In genomic region chr15:78322724-78323395, GRCh38 we compare ENCODE assay signal across 17 cellular contexts. TPM values are rescaled to one million over a fixed set of nuclear protein-coding genes. Genes with fewer than 3 reads are reported as not detected.
DNase-seq lines count a peak whose midpoint lies in the region; ATAC-seq and TF ChIP-seq lines count a peak whose summit lies in the region.
"Had no signal": no experiment of that assay in that cellular context is flagged by ENCODE, and none has a peak within 500 bp of the region (broad histone marks: within the 10 kb centered on the region; RNA-seq: fewer than 3 reads in every experiment).

No MANE protein-coding gene starts in this region.

- H3K79me1 ChIP-seq in IMR-90 (ENCODE audit: low read depth in 1 of 2, low read length in 2 of 2), result no peaks in the 10 kb centered on the region

- TF ChIP-seq EP300 in upper lobe of left lung (IDR thresholded peaks at IDR 0.05), result no peak

- H2BK20ac ChIP-seq in IMR-90 (ENCODE audit: low read depth, low read length), result no peak overlapping the region

- H3K9me3 ChIP-seq in IMR-90 (ENCODE audit: control insufficient read depth, insufficient read depth, low read length), result no peaks in the 10 kb centered on the region
- no peaks in the 10 kb centered on the region for H3K9me3 ChIP-seq in mesodermal cell (ENCODE audit: control insufficient read depth, low read length)
- no peaks in the 10 kb centered on the region for H3K9me3 ChIP-seq in upper lobe of left lung
- no peaks in the 10 kb centered on the region for H3K9me3 ChIP-seq in vagina
- H3K9me3 ChIP-seq: psoas muscle had no signal

- H2BK5ac ChIP-seq in IMR-90 (ENCODE audit: low read depth, low read length, poor library complexity, severe bottlenecking), result no peak overlapping the region

- BruUV-seq in IMR-90 (replicated peaks; lab: Mats Ljungman, UMichigan), result no TSS peak

- intact Hi-C loops in IMR-90 (cut with micrococcal nuclease), result no loop called here
- intact Hi-C loops in vagina (cut with DNase I), result no loop called here

- TF ChIP-seq POLR2A in IMR-90 (IDR thresholded peaks at IDR 0.05; ENCODE audit: low read depth, low read length) (no peak), upper lobe of left lung (IDR thresholded peaks at IDR 0.05) (no peak), vagina (IDR thresholded peaks at IDR 0.05) (no peak)

- H2AFZ ChIP-seq in IMR-90 (replicated peaks; ENCODE audit: low read length, poor library complexity), result peak overlapping the region; percentile 87

- no peak overlapping the region; the same call in 1 of the 2 replicates for H4K91ac ChIP-seq in IMR-90 (ENCODE audit: insufficient read depth, low read depth, low read length)

- no peak overlapping the region for H2AK9ac ChIP-seq in IMR-90 (replicated peaks; ENCODE audit: low read depth, low read length, poor library complexity)

- no peak overlapping the region for H2AK5ac ChIP-seq in IMR-90 (ENCODE audit: low read depth, low read length)

- no peaks in the 10 kb centered on the region for H4K20me1 ChIP-seq in IMR-90 (ENCODE audit: insufficient read depth, low read length)

- no peak overlapping the region for H3K27ac ChIP-seq in IMR-90 (ENCODE audit: insufficient read depth, low read length)
- peak overlapping the region; percentile 53 for H3K27ac ChIP-seq in mesodermal cell (ENCODE audit: low read depth, low read length, severe bottlenecking)
- peak overlapping the region; percentile 45 to 84 (median 54) for H3K27ac ChIP-seq in upper lobe of left lung
- no peak overlapping the region for H3K27ac ChIP-seq in vagina

- 0 out of 2 replicates have a peak overlapping the region, but pooled peaks have one; percentile 56 for H3K4ac ChIP-seq in IMR-90 (ENCODE audit: low read depth, low read length)

- TF ChIP-seq RAD21 in IMR-90 (IDR thresholded peaks at IDR 0.05; ENCODE audit: low read length), result no peak

- no peak overlapping the region for H3K9ac ChIP-seq in IMR-90 (ENCODE audit: low read depth, low read length)

- dilution Hi-C loops in IMR-90 (cut with HindIII; ENCODE audit: low sequenced_read_pairs, unreplicated experiment), result no loop called here

- peak overlapping the region; percentile 44 to 77 for H4K8ac ChIP-seq in IMR-90 (ENCODE audit: low read depth in 2 of 2, low read length in 2 of 2)

- in situ Hi-C loops in IMR-90 (cut with MboI; ENCODE audit: low sequenced_read_pairs), result no loop called here

- H3K4me1 ChIP-seq in IMR-90 (ENCODE audit: control insufficient read depth, insufficient read depth, low read length), result peaks cover 4% of the 10 kb centered on the region; the same call in 1 of the 2 replicates
- peaks cover 17% of the 10 kb centered on the region for H3K4me1 ChIP-seq in mesodermal cell (ENCODE audit: control insufficient read depth, insufficient read depth, low read length, poor library complexity, severe bottlenecking)
- no peaks in the 10 kb centered on the region for H3K4me1 ChIP-seq in upper lobe of left lung
- no peaks in the 10 kb centered on the region for H3K4me1 ChIP-seq in vagina
- H3K4me1 ChIP-seq: psoas muscle had no signal

- POLR2A ChIA-PET in IMR-90 (lab: Charles Lee; ENCODE audit: unreplicated experiment), result no interaction called here

- no peak overlapping the region for H3K23ac ChIP-seq in IMR-90 (ENCODE audit: low read depth, low read length)

- 0 out of 2 replicates have a peak overlapping the region, but pooled peaks have one; percentile 14 for H3K14ac ChIP-seq in IMR-90 (replicated peaks; ENCODE audit: low read depth, low read length)

- no peaks in the 10 kb centered on the region for H3K36me3 ChIP-seq in IMR-90 (ENCODE audit: control insufficient read depth, insufficient read depth, low read length)
- no peaks in the 10 kb centered on the region for H3K36me3 ChIP-seq in mesodermal cell (ENCODE audit: control insufficient read depth, insufficient read depth, low read length)
- H3K36me3 ChIP-seq in upper lobe of left lung, result no peaks in the 10 kb centered on the region
- no peaks in the 10 kb centered on the region for H3K36me3 ChIP-seq in vagina

- H3K4me3 ChIP-seq in IMR-90 (ENCODE audit: insufficient read depth, low read depth, low read length), result no peak overlapping the region
- no peak overlapping the region for H3K4me3 ChIP-seq in mesodermal cell (ENCODE audit: extremely low read depth, insufficient read depth, low read length, poor library complexity, severe bottlenecking)
- no peak overlapping the region for H3K4me3 ChIP-seq in upper lobe of left lung
- no peak overlapping the region for H3K4me3 ChIP-seq in vagina
- H3K4me3 ChIP-seq: psoas muscle had no signal

- H3K9me1 ChIP-seq in IMR-90 (ENCODE audit: insufficient read depth, low read length), result peaks cover 14% of the 10 kb centered on the region

- no peak overlapping the region for H4K5ac ChIP-seq in IMR-90 (ENCODE audit: low read depth, low read length)

- WGBS in IMR-90 (ENCODE audit: extremely low coverage in 2 of 2, insufficient read length in 1 of 2), 2 experiments, result 93% methylated on average over 5 of the region's 15 CpGs; no CpG with 5 or more reads in 1 of the 2 experiments
- 70 to 73% methylated on average over 10 to 14 of the region's 15 CpGs for WGBS in mesodermal cell (ENCODE audit: insufficient coverage in 2 of 2), 2 experiments
- 84 to 86% methylated on average over 12 to 15 of the region's 15 CpGs for WGBS in upper lobe of left lung, 2 donors

- no peak overlapping the region for H3K4me2 ChIP-seq in IMR-90 (ENCODE audit: low read depth, low read length)

- H3K27me3 ChIP-seq in IMR-90 (ENCODE audit: control insufficient read depth, insufficient read depth, low read length) (peaks cover 20% of the 10 kb centered on the region; the same call in 1 of the 2 replicates), upper lobe of left lung (no peaks in the 10 kb centered on the region), vagina (no peaks in the 10 kb centered on the region)

- 0 out of 2 replicates have a peak overlapping the region, but pooled peaks have one; percentile 19 for H2BK120ac ChIP-seq in IMR-90 (ENCODE audit: low read depth, low read length)

- DNase-seq in IMR-90 (no peak), ecto neural progenitor cell (ENCODE audit: low spot score) (peak; percentile 76), upper lobe of left lung (no peak), vagina (ENCODE audit: extremely low spot score in 2 of 2) (no peak), NCI-H446 (lab: John Stamatoyannopoulos, UW) (no peak)
- DNase-seq: activated CD8-positive, alpha-beta T cell treated with anti-CD3 and anti-CD28 coated beads, Interleukin-2, amount 10 ng/mL, durations not matched to agents 7 days and 5 days; activated naive CD4-positive, alpha-beta T cell treated with Interleukin-2 at 50 U/mL for 16 hours; activated T-cell treated with anti-CD3 and anti-CD28 coated beads, Interleukin-2, amount 50 U/mL, for 24 hours; amygdala; effector memory CD4-positive, alpha-beta T cell; islet precursor cell; mammary epithelial cell; naive thymus-derived CD4-positive, alpha-beta T cell; small intestine had no signal

- H2BK15ac ChIP-seq in IMR-90 (ENCODE audit: low read depth, low read length), result no peak overlapping the region

- ATAC-seq in IMR-90 (ENCODE audit: low read depth) (no peak), upper lobe of left lung (ENCODE audit: low FRiP score in 2 of 2) (no peak), HG02763 (IDR thresholded peaks at IDR 0.05; ENCODE audit: unreplicated experiment) (no peak)
- ATAC-seq: activated CD8-positive, alpha-beta T cell treated with anti-CD3 and anti-CD28 coated beads, Interleukin-2, amount 10 ng/mL, durations not matched to agents 7 days and 5 days; naive thymus-derived CD4-positive, alpha-beta T cell had no signal

- no peak overlapping the region for H3K56ac ChIP-seq in IMR-90 (ENCODE audit: extremely low read depth, insufficient read depth, low read length)

- H3K18ac ChIP-seq in IMR-90 (ENCODE audit: low read depth, low read length), result no peak overlapping the region

- TF ChIP-seq CTCF in IMR-90 (conservative IDR thresholded peaks at IDR 0.05; ENCODE audit: low read depth, low read length), result no peak
- no peak for TF ChIP-seq CTCF in upper lobe of left lung (IDR thresholded peaks at IDR 0.05)
- no peak for TF ChIP-seq CTCF in vagina (IDR thresholded peaks at IDR 0.05)

- CTCF ChIA-PET in IMR-90 (lab: Yijun Ruan, JAX), result no interaction called here

TF ChIP-seq in IMR-90, 13 proteins besides CTCF, POLR2A, EP300 and RAD21 (continues in another document):
- TF ChIP-seq MAZ (IDR thresholded peaks at IDR 0.05; ENCODE audit: borderline replicate concordance, low read depth, low read length), result no peak
- TF ChIP-seq MXI1 (IDR thresholded peaks at IDR 0.05; ENCODE audit: borderline replicate concordance, low read depth, low read length), result no peak
- no peak for TF ChIP-seq CHD1 (IDR thresholded peaks at IDR 0.05; ENCODE audit: low read depth, low read length)
- TF ChIP-seq RCOR1 (IDR thresholded peaks at IDR 0.05; ENCODE audit: insufficient replicate concordance, low read length), result no peak
- no peak for TF ChIP-seq BHLHE40 (IDR thresholded peaks at IDR 0.05; ENCODE audit: low read depth, low read length)

RNA-seq across cellular contexts. Expression of gene CRABP1, which starts 17.3 kb away (rescaled TPM):
- total RNA-seq in IMR-90 (2012; rRNA removed) (not detected in 2 replicates), upper lobe of left lung (under 1 TPM in 2 of 6 donors, not detected in 4; 0.44 to 0.57 TPM), vagina (not detected)
- not detected in 2 replicates for polyA plus RNA-seq in IMR-90 (2012; rRNA removed)
- polyA plus RNA-seq in IMR-90 (2012; cell fraction: cytosol; rRNA removed), result not detected in 2 replicates
- not detected in 2 replicates for polyA plus RNA-seq in IMR-90 (2012; cell fraction: nucleus; rRNA removed; ENCODE audit: low replicate concordance)
- polyA plus RNA-seq in mesodermal cell (2013, experiment 1 of 2), result 232 TPM
- 195 TPM for polyA plus RNA-seq in mesodermal cell (2013, experiment 2 of 2)
- total RNA-seq: activated CD8-positive, alpha-beta T cell treated with anti-CD3 and anti-CD28 coated beads, Interleukin-2, amount 10 ng/mL, durations not matched to agents 7 days and 5 days; mammary epithelial cell; naive thymus-derived CD4-positive, alpha-beta T cell; psoas muscle had no signal
- polyA plus RNA-seq: mammary epithelial cell; naive thymus-derived CD4-positive, alpha-beta T cell had no signal

RNA-seq across cellular contexts. Expression of gene SKIC8, which starts 23.5 kb away (rescaled TPM):
- 102 and 124 TPM in 2 replicates for total RNA-seq in IMR-90 (2012; rRNA removed)
- 69.9 and 72.2 TPM in 2 replicates for polyA plus RNA-seq in IMR-90 (2012; rRNA removed)
- polyA plus RNA-seq in IMR-90 (2012; cell fraction: cytosol; rRNA removed), result 36.8 and 57.4 TPM in 2 replicates
- 19.0 and 72.0 TPM in 2 replicates for polyA plus RNA-seq in IMR-90 (2012; cell fraction: nucleus; rRNA removed; ENCODE audit: low replicate concordance)
- polyA plus RNA-seq in mesodermal cell (2013, experiment 1 of 2), result 50.5 TPM
- polyA plus RNA-seq in mesodermal cell (2013, experiment 2 of 2), result 52.4 TPM
- total RNA-seq in upper lobe of left lung, result 10 to 100 TPM; 33.6 to 67.1 (median 50.3) TPM
- 54.3 TPM for total RNA-seq in vagina

RNA-seq across cellular contexts. Expression of gene DNAJA4, which starts 58.5 kb away (rescaled TPM):
- total RNA-seq in IMR-90 (2012; rRNA removed), result under 0.01 and 0.18 TPM in 2 replicates
- 0.27 and 0.32 TPM in 2 replicates for polyA plus RNA-seq in IMR-90 (2012; rRNA removed)
- polyA plus RNA-seq in IMR-90 (2012; cell fraction: cytosol; rRNA removed), result 0.01 and 0.09 TPM in 2 replicates
- polyA plus RNA-seq in IMR-90 (2012; cell fraction: nucleus; rRNA removed; ENCODE audit: low replicate concordance), result 0.37 and 1.4 TPM in 2 replicates
- polyA plus RNA-seq in mesodermal cell (2013, experiment 1 of 2), result 2.0 TPM
- 2.0 TPM for polyA plus RNA-seq in mesodermal cell (2013, experiment 2 of 2)
- total RNA-seq in upper lobe of left lung, result 10 to 100 TPM in 5 of 6 donors, 1 to 10 TPM in 1; 9.1 to 76.8 (median 19.9) TPM
- total RNA-seq in vagina, result 26.5 TPM

Comparison
In these comparisons a context has a peak if more than half of its experiments do, and no peak if none do; other contexts are left out.
1. H3K27ac ChIP-seq: peak in mesodermal cell (single experiment) and upper lobe of left lung (4 of 4); none in IMR-90 (single experiment) and vagina (single experiment).